8 cellular contexts compared by ENCODE assay signal in the genomic region with DNA sequence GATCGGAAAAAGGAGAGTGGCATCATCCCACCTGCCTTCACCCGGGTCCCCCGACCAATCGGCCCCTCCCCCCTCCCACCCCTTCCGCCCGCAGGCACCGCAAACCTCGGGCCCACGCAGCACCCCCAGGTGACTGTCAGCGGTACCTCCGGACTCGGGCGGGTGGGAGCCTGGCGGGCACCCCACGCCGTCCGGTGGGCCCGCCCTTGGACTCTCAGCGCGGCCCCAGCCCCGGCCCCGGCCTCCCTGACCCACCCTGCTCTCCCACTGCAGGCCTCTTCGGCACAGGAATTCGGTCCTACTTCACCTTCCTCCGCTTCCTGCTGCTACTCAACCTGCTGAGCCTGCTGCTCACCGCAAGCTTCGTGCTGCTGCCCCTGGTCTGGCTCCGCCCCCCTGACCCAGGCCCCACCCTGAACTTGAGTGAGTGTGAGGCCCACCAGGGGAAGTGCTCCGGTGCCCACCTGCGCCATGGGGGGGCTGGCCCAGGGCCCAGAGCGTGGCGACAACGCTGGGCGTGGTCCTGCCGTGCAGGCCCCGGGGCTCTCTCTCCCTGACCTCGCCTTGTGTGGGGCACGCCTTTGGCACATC. TPM values are rescaled to one million over a fixed set of nuclear protein-coding genes. Genes with fewer than 3 reads are reported as not detected.
DNase-seq lines count a peak whose midpoint lies in the region; ATAC-seq and TF ChIP-seq lines count a peak whose summit lies in the region.

No MANE protein-coding gene starts in this region.

- peak overlapping the region; percentile 39 for H3K27ac ChIP-seq in OCI-LY3 (ENCODE audit: low read length)

- H3K36me3 Mint-ChIP-seq in naive thymus-derived CD8-positive, alpha-beta T cell: peaks cover 9 to 58% (median 27%) of the 10 kb centered on the region in 3 donors

- H3K9me3 ChIP-seq in OCI-LY3 (ENCODE audit: insufficient read depth, low read length): no peaks in the 10 kb centered on the region

- peak overlapping the region; percentile 75 for H3K9ac ChIP-seq in OCI-LY3 (ENCODE audit: low read length)

- H3K27me3 ChIP-seq in OCI-LY3 (ENCODE audit: low read depth, low read length): no peaks in the 10 kb centered on the region

- H3K79me2 ChIP-seq in OCI-LY3 (ENCODE audit: low read length): peaks cover 19% of the 10 kb centered on the region

- peaks cover 7% of the 10 kb centered on the region for H3K36me3 ChIP-seq in OCI-LY3 (replicated peaks; ENCODE audit: low read depth, low read length)

- H3K4me1 ChIP-seq in OCI-LY3 (ENCODE audit: low read length): peaks cover 61% of the 10 kb centered on the region

- H3K4me3 ChIP-seq in OCI-LY3 (ENCODE audit: low read length): peak overlapping the region; percentile 91

- no peak overlapping the region for H2AFZ ChIP-seq in OCI-LY3 (ENCODE audit: low read depth, low read length)

- peak; percentile 17 to 23 for ATAC-seq in naive thymus-derived CD8-positive, alpha-beta T cell
- ATAC-seq in HG02840 (IDR thresholded peaks at IDR 0.05; ENCODE audit: low FRiP score, unreplicated experiment) (no peak), HG02884 (IDR thresholded peaks at IDR 0.05; ENCODE audit: unreplicated experiment) (no peak), GM21529 (IDR thresholded peaks at IDR 0.05; ENCODE audit: unreplicated experiment) (no peak)

- POLR2A ChIA-PET in naive thymus-derived CD8-positive, alpha-beta T cell (lab: Charles Lee): interaction anchor here (0.6 to 30.2 kb wide), 11 partner anchors 6 to 1171 kb away, joined by 3 to 1112 read pairs (median 5); a partner anchor contains a TSS

- H3K4me2 ChIP-seq in OCI-LY3 (ENCODE audit: low read length): peak overlapping the region; percentile 96

- in situ Hi-C loops in GM13977 (cut with MboI; ENCODE audit: low pct_unique_long_range_greater_than_20kb, low sequenced_read_pairs, unreplicated experiment): no loop called here
- in situ Hi-C loops in T47D (cut with HindIII; ENCODE audit: low pct_unique_long_range_greater_than_20kb, low sequenced_read_pairs): no loop called here

- no peaks in the 10 kb centered on the region for H3K27me3 Mint-ChIP-seq in naive thymus-derived CD8-positive, alpha-beta T cell

- H3K4me1 Mint-ChIP-seq in naive thymus-derived CD8-positive, alpha-beta T cell: peaks cover 36 to 72% (median 64%) of the 10 kb centered on the region in 4 donors

- DNase-seq in GM13977 (ENCODE audit: low spot score): peak; percentile 74
- peak; percentile 83 to 92 for DNase-seq in T47D (ENCODE audit: low read depth in 1 of 2, low spot score in 1 of 2)
- peak; percentile 62 to 96 (median 84) for DNase-seq in naive thymus-derived CD8-positive, alpha-beta T cell
- DNase-seq in NCI-H524 (lab: John Stamatoyannopoulos, UW): no peak

- peaks cover 0 to 2% (median 0%) of the 10 kb centered on the region in 9 donors for H3K9me3 Mint-ChIP-seq in naive thymus-derived CD8-positive, alpha-beta T cell

- no peak for TF ChIP-seq CTCF in GM13977 (IDR thresholded peaks at IDR 0.05; ENCODE audit: extremely low read depth, insufficient read depth, missing control alignments)
- no peak for TF ChIP-seq CTCF in OCI-LY3 (IDR thresholded peaks at IDR 0.05; ENCODE audit: low read depth, low read length)

- no peaks in the 10 kb centered on the region for H4K20me1 ChIP-seq in OCI-LY3 (ENCODE audit: insufficient read depth, low read length)

- peak overlapping the region; percentile 75 to 100 (median 92) for H3K4me3 Mint-ChIP-seq in naive thymus-derived CD8-positive, alpha-beta T cell

- peak overlapping the region; percentile 87 to 97 (median 90) for H3K27ac Mint-ChIP-seq in naive thymus-derived CD8-positive, alpha-beta T cell

RNA-seq across cellular contexts. Expression of a gene that starts 1.6 kb away (rescaled TPM):
- total RNA-seq in naive thymus-derived CD8-positive, alpha-beta T cell: 100 to 1,000 TPM; 367 to 370 TPM
- 100 to 1,000 TPM in 1 of 3 donors, 10 to 100 TPM in 2; 62.5 to 141 (median 72.9) TPM for polyA plus RNA-seq in naive thymus-derived CD8-positive, alpha-beta T cell

RNA-seq across cellular contexts. Expression of a gene that starts 3.6 kb away (rescaled TPM):
- 100 to 1,000 TPM; 809 to 819 TPM for total RNA-seq in naive thymus-derived CD8-positive, alpha-beta T cell
- polyA plus RNA-seq in naive thymus-derived CD8-positive, alpha-beta T cell: 100 to 1,000 TPM; 186 to 253 (median 209) TPM

RNA-seq across cellular contexts. Expression of a gene that starts 14.0 kb away (rescaled TPM):
- under 1 TPM in 1 of 2 experiments, not detected in 1; 0.60 TPM for total RNA-seq in naive thymus-derived CD8-positive, alpha-beta T cell
- not detected for polyA plus RNA-seq in naive thymus-derived CD8-positive, alpha-beta T cell

RNA-seq across cellular contexts. Expression of a gene that starts 36.2 kb away (rescaled TPM):
- 10 to 100 TPM; 58.1 to 66.6 TPM for total RNA-seq in naive thymus-derived CD8-positive, alpha-beta T cell
- polyA plus RNA-seq in naive thymus-derived CD8-positive, alpha-beta T cell: 100 to 1,000 TPM in 1 of 3 donors, 10 to 100 TPM in 2; 88.4 to 108 (median 92.1) TPM

RNA-seq across cellular contexts. Expression of a gene that starts 54.7 kb away (rescaled TPM):
- not detected for total RNA-seq in naive thymus-derived CD8-positive, alpha-beta T cell
- polyA plus RNA-seq in naive thymus-derived CD8-positive, alpha-beta T cell: 1 to 10 TPM in 1 of 3 donors, under 1 TPM in 1, not detected in 1; 0.18 to 1.1 TPM

Comparison
In these comparisons a context has a peak if more than half of its experiments do, and no peak if none do; other contexts are left out.
1. DNase-seq: peak in GM13977 (single experiment), T47D (2 of 2) and naive thymus-derived CD8-positive, alpha-beta T cell (10 of 10); none in NCI-H524 (0 of 2).
2. ATAC-seq: peak in naive thymus-derived CD8-positive, alpha-beta T cell (2 of 2); none in HG02840 (single experiment), HG02884 (single experiment) and GM21529 (single experiment).